ENCODE assay signal across 9 cellular contexts in the genomic region with DNA sequence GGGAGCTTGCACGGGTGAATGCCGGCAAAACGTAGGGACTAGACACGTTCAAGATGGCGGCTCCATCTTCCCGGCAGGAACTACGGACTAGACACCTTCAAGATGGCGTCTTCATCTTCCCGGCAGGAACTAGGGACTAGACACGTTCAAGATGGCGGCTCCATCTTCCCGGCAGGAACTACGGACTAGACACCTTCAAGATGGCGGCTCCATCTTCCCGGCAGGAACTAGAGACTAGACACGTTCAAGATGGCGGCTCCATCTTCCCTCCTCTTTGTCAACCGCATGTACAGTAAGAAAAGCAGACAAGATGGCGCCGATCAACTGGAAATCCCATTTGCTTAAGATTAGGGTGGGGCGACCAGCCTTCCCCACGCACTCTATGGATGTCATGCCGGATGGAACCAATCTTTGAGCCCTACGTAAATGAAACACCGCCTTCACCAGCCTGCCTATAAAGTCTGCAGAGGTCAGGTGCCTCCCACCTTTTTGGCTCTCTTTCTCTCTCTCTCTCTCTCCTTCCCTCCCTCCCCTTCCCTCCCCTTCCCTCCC.
DNase-seq lines count a peak whose midpoint lies in the region; ATAC-seq and TF ChIP-seq lines count a peak whose summit lies in the region.
"Had no signal": no experiment of that assay in that cellular context is flagged by ENCODE, and none has a peak within 500 bp of the region (broad histone marks: within the 10 kb centered on the region; RNA-seq: fewer than 3 reads in every experiment).

No MANE protein-coding gene starts in this region.

- no peak overlapping the region for H2AFZ ChIP-seq in neural progenitor cell (replicated peaks)

- no peaks in the 10 kb centered on the region for H3K9me3 ChIP-seq in CD4-positive, alpha-beta memory T cell (ENCODE audit: control insufficient read depth in 1 of 2, low read length in 2 of 2)
- no peaks in the 10 kb centered on the region for H3K9me3 ChIP-seq in neural progenitor cell (ENCODE audit: low read depth)

- H3K27me3 Mint-ChIP-seq in CD4-positive, alpha-beta memory T cell = no peaks in the 10 kb centered on the region
- H3K27me3 Mint-ChIP-seq in neural progenitor cell (ENCODE audit: insufficient read depth, low read depth) = peaks cover 15% of the 10 kb centered on the region
- peaks cover 16% of the 10 kb centered on the region for H3K27me3 Mint-ChIP-seq in type B pancreatic cell

- TF ChIP-seq CTCF in NB4 (IDR thresholded peaks at IDR 0.05; ENCODE audit: low read depth, low read length) (no peak), epithelial cell of proximal tubule (conservative IDR thresholded peaks at IDR 0.05; ENCODE audit: low read depth, low read length) (no peak), neural progenitor cell (IDR thresholded peaks at IDR 0.05) (no peak), type B pancreatic cell (conservative IDR thresholded peaks at IDR 0.05) (no peak)

- no peak for TF ChIP-seq POLR2A in NB4 (IDR thresholded peaks at IDR 0.05; ENCODE audit: extremely low read depth, insufficient read length)

- no peaks in the 10 kb centered on the region for H3K4me1 ChIP-seq in CD4-positive, alpha-beta memory T cell (ENCODE audit: insufficient read depth, low read length)
- no peaks in the 10 kb centered on the region for H3K4me1 ChIP-seq in neural progenitor cell
- H3K4me1 ChIP-seq: SJSA1 had no signal

- peak; percentile 86 to 95 (median 90) for DNase-seq in CD4-positive, alpha-beta memory T cell
- DNase-seq in NB4 (ENCODE audit: low read depth) (peak; percentile 97), epithelial cell of proximal tubule (ENCODE audit: low read depth) (peak; percentile 23), neural progenitor cell (ENCODE audit: low spot score) (peak; percentile 34), type B pancreatic cell (ENCODE audit: extremely low spot score, unreplicated experiment) (no peak)
- DNase-seq in activated CD8-positive, alpha-beta memory T cell treated with anti-CD3 and anti-CD28 coated beads for 24 hours = peak; percentile 83

- H3K36me3 Mint-ChIP-seq in CD4-positive, alpha-beta memory T cell = peaks cover 0 to 24% of the 10 kb centered on the region in 2 donors
- H3K36me3 Mint-ChIP-seq in neural progenitor cell (peaks cover 1% of the 10 kb centered on the region), type B pancreatic cell (no peaks in the 10 kb centered on the region)

- H3K4me1 Mint-ChIP-seq in CD4-positive, alpha-beta memory T cell = peaks cover 7 to 24% (median 12%) of the 10 kb centered on the region in 4 donors
- no peaks in the 10 kb centered on the region for H3K4me1 Mint-ChIP-seq in neural progenitor cell
- no peaks in the 10 kb centered on the region for H3K4me1 Mint-ChIP-seq in type B pancreatic cell (ENCODE audit: unreplicated experiment)

- no peak overlapping the region for H3K9ac ChIP-seq in neural progenitor cell

- POLR2A ChIA-PET in CD4-positive, alpha-beta memory T cell (lab: Charles Lee; ENCODE audit: partially characterized antibody) = no interaction called here

- CTCF ChIA-PET in CD4-positive, alpha-beta memory T cell (lab: Charles Lee; ENCODE audit: partially characterized antibody) = no interaction called here

- no peaks in the 10 kb centered on the region for H3F3A ChIP-seq in neural progenitor cell (ENCODE audit: low read depth)

- ATAC-seq in GM19463 (IDR thresholded peaks at IDR 0.05; ENCODE audit: unreplicated experiment) = peak; percentile 95
- ATAC-seq in HG02642 (IDR thresholded peaks at IDR 0.05; ENCODE audit: poor library complexity, unreplicated experiment) = no peak

- H3K27ac ChIP-seq in CD4-positive, alpha-beta memory T cell (ENCODE audit: low read depth, low read length) = peak overlapping the region; percentile 21
- H3K27ac ChIP-seq in neural progenitor cell = no peak overlapping the region
- H3K27ac ChIP-seq: SJSA1 had no signal

- no peaks in the 10 kb centered on the region for H3K36me3 ChIP-seq in CD4-positive, alpha-beta memory T cell (ENCODE audit: insufficient read depth, low read length)
- no peaks in the 10 kb centered on the region for H3K36me3 ChIP-seq in neural progenitor cell
- H3K36me3 ChIP-seq: SJSA1 had no signal

- no peaks in the 10 kb centered on the region for H3K27me3 ChIP-seq in CD4-positive, alpha-beta memory T cell (ENCODE audit: insufficient read depth, low read length)
- H3K27me3 ChIP-seq in neural progenitor cell = no peaks in the 10 kb centered on the region
- H3K27me3 ChIP-seq: SJSA1 had no signal

- H3K4me2 ChIP-seq in neural progenitor cell = no peak overlapping the region

- no peaks in the 10 kb centered on the region for H4K20me1 ChIP-seq in neural progenitor cell (ENCODE audit: low read depth)

- peak overlapping the region; percentile 85 to 100 (median 98) for H3K27ac Mint-ChIP-seq in CD4-positive, alpha-beta memory T cell
- peak overlapping the region; percentile 72 for H3K27ac Mint-ChIP-seq in neural progenitor cell
- peak overlapping the region; percentile 80 for H3K27ac Mint-ChIP-seq in type B pancreatic cell

- intact Hi-C loops in CD4-positive, alpha-beta memory T cell (cut with micrococcal nuclease) = no loop called here

- peak overlapping the region; percentile 59 to 94 (median 91) for H3K4me3 Mint-ChIP-seq in CD4-positive, alpha-beta memory T cell
- peak overlapping the region; percentile 72 for H3K4me3 Mint-ChIP-seq in neural progenitor cell
- peak overlapping the region; percentile 79 for H3K4me3 Mint-ChIP-seq in type B pancreatic cell

- H3K4me3 ChIP-seq in CD4-positive, alpha-beta memory T cell (ENCODE audit: low read length in 2 of 2) = no peak overlapping the region
- H3K4me3 ChIP-seq in NB4 (ENCODE audit: low read depth, low read length) = peak overlapping the region; percentile 55
- peak overlapping the region; percentile 24 for H3K4me3 ChIP-seq in epithelial cell of proximal tubule (ENCODE audit: low read depth, low read length)
- no peak overlapping the region for H3K4me3 ChIP-seq in neural progenitor cell
- H3K4me3 ChIP-seq: SJSA1 had no signal

- no peaks in the 10 kb centered on the region for H3K79me2 ChIP-seq in neural progenitor cell (ENCODE audit: low read depth)

- peaks cover 2 to 33% (median 15%) of the 10 kb centered on the region in 8 donors for H3K9me3 Mint-ChIP-seq in CD4-positive, alpha-beta memory T cell
- peaks cover 11% of the 10 kb centered on the region for H3K9me3 Mint-ChIP-seq in neural progenitor cell
- no peaks in the 10 kb centered on the region for H3K9me3 Mint-ChIP-seq in type B pancreatic cell

Comparison
In these comparisons a context has a peak if more than half of its experiments do, and no peak if none do; other contexts are left out.
1. H3K4me3 ChIP-seq: peak in NB4 (single experiment) and epithelial cell of proximal tubule (single experiment); none in CD4-positive, alpha-beta memory T cell (0 of 2) and neural progenitor cell (single experiment).
2. Peak in every context shown above with its lines, with median percentiles within 50 percentile points of each other: H3K27ac Mint-ChIP-seq and H3K4me3 Mint-ChIP-seq.